Comparison of ENCODE assay signal across 17 cellular contexts in the genomic region with DNA sequence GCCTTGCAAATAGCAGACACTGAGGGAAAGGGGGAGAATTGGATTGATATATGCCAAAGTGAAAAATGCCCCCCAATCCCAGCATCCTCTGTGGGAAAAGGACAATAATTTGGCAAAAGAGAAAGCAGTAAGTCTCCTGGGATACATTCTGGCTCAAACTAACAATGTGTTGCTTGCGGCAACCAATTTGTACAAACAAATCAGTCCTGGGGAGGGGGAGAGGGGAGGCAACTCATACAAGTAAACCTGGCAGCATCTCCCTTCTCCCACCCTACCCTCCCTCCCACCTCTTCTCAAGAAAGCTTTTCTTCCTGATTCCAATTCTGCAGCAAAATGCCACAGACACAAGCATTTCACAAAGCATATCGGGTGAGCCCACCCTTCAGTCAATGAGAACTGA. TPM values are rescaled to one million over a fixed set of nuclear protein-coding genes. Genes with fewer than 3 reads are reported as not detected.
DNase-seq lines count a peak whose midpoint lies in the region; TF ChIP-seq lines count a peak whose summit lies in the region.
"Had no signal": no experiment of that assay in that cellular context is flagged by ENCODE, and none has a peak within 500 bp of the region (broad histone marks: within the 10 kb centered on the region; RNA-seq: fewer than 3 reads in every experiment).

No MANE protein-coding gene starts in this region.

- no peak for TF ChIP-seq EP300 in ovary (IDR thresholded peaks at IDR 0.05)

- H3K36me3 ChIP-seq in left ventricle myocardium inferior (no peaks in the 10 kb centered on the region), right atrium auricular region (no peaks in the 10 kb centered on the region), vagina (no peaks in the 10 kb centered on the region), ovary (no peaks in the 10 kb centered on the region)
- H3K36me3 ChIP-seq: BE2C, MG63 had no signal

- intact Hi-C loops in left ventricle myocardium inferior (cut with micrococcal nuclease), result no loop called here
- intact Hi-C loops in vagina (cut with DNase I), result no loop called here
- intact Hi-C loops in ovary (cut with DNase I), result no loop called here

- DNase-seq in left ventricle myocardium inferior (no peak), right atrium auricular region (ENCODE audit: low spot score) (no peak), NCI-H69 (lab: John Stamatoyannopoulos, UW) (peak; percentile 74), putamen (ENCODE audit: low spot score) (peak; percentile 55), vagina (ENCODE audit: extremely low spot score in 2 of 2) (no peak), ovary (no peak)
- DNase-seq in activated T-cell treated with anti-CD3 and anti-CD28 coated beads, Interleukin-2, amount 50 U/mL, for 1 hour, result no peak
- DNase-seq: BE2C; CD4-positive, alpha-beta memory T cell; DMS79; MG63; NCI-H2029 treated with DMSO at 0.1 percent for 48 hours; NCI-H2227 treated with DMSO at 0.1 percent for 48 hours; NCI-H774 had no signal

- H3K4me3 ChIP-seq in left ventricle myocardium inferior, result no peak overlapping the region
- no peak overlapping the region for H3K4me3 ChIP-seq in right atrium auricular region
- no peak overlapping the region for H3K4me3 ChIP-seq in vagina
- H3K4me3 ChIP-seq in ovary, result no peak overlapping the region
- H3K4me3 ChIP-seq: MG63, SK-N-MC had no signal

- H3K27ac ChIP-seq in left ventricle myocardium inferior (replicated peaks) (peak overlapping the region; percentile 67), right atrium auricular region (no peak overlapping the region), cingulate gyrus (ENCODE audit: low read depth, low read length) (peak overlapping the region; percentile 78), vagina (no peak overlapping the region), ovary (no peak overlapping the region)
- H3K27ac ChIP-seq: SK-N-MC had no signal

- H3K9me3 ChIP-seq in left ventricle myocardium inferior (replicated peaks) (no peaks in the 10 kb centered on the region), right atrium auricular region (no peaks in the 10 kb centered on the region), vagina (no peaks in the 10 kb centered on the region), ovary (no peaks in the 10 kb centered on the region)
- H3K9me3 ChIP-seq: BE2C, MG63 had no signal

- peaks cover 14% of the 10 kb centered on the region for H3K4me1 ChIP-seq in left ventricle myocardium inferior
- H3K4me1 ChIP-seq in right atrium auricular region, result no peaks in the 10 kb centered on the region
- no peaks in the 10 kb centered on the region for H3K4me1 ChIP-seq in vagina
- H3K4me1 ChIP-seq in ovary (ENCODE audit: insufficient read depth), result no peaks in the 10 kb centered on the region
- H3K4me1 ChIP-seq: BE2C had no signal

- H3K27me3 ChIP-seq in left ventricle myocardium inferior (ENCODE audit: low read depth) (peaks cover 5% of the 10 kb centered on the region), right atrium auricular region (no peaks in the 10 kb centered on the region), vagina (no peaks in the 10 kb centered on the region), ovary (no peaks in the 10 kb centered on the region)
- H3K27me3 ChIP-seq: BE2C, MG63 had no signal

- TF ChIP-seq POLR2A in vagina (IDR thresholded peaks at IDR 0.05) (no peak), ovary (IDR thresholded peaks at IDR 0.05) (no peak)

- TF ChIP-seq CTCF in left ventricle myocardium inferior (IDR thresholded peaks at IDR 0.05; ENCODE audit: borderline replicate concordance) (no peak), right atrium auricular region (IDR thresholded peaks at IDR 0.05) (no peak), vagina (IDR thresholded peaks at IDR 0.05) (no peak), ovary (IDR thresholded peaks at IDR 0.05) (no peak)

- 12 to 24% (median 18%) methylated on average over 2 of the region's 2 CpGs for WGBS in ovary, 3 donors

RNA-seq across cellular contexts. Expression of gene STON2, which starts 57.0 kb away (rescaled TPM):
- total RNA-seq in left ventricle myocardium inferior (8.3 TPM), right atrium auricular region (10 to 100 TPM in 1 of 2 donors, 1 to 10 TPM in 1; 8.6 to 14.1 TPM), vagina (39.8 TPM), ovary (10 to 100 TPM; 13.3 to 28.7 (median 17.8) TPM)
- 1 to 10 TPM; 4.8 to 5.8 TPM for polyA plus RNA-seq in ovary
- total RNA-seq: CD4-positive, alpha-beta memory T cell had no signal
- polyA plus RNA-seq: AG04450; CD4-positive, alpha-beta memory T cell had no signal

Comparison
In these comparisons a context has a peak if more than half of its experiments do, and no peak if none do; other contexts are left out.
1. H3K27ac ChIP-seq: peak in left ventricle myocardium inferior (single experiment) and cingulate gyrus (single experiment); none in right atrium auricular region (0 of 2), vagina (single experiment) and ovary (0 of 2).
2. DNase-seq: peak in NCI-H69 (single experiment) and putamen (single experiment); none in left ventricle myocardium inferior (single experiment), right atrium auricular region (single experiment), vagina (0 of 2), ovary (0 of 5) and activated T-cell treated with anti-CD3 and anti-CD28 coated beads, Interleukin-2, amount 50 U/mL, for 1 hour (single experiment).